19 cellular contexts compared by ENCODE assay signal in genomic region chr17:2948721-2949468, GRCh38.
"Had no signal": no experiment of that assay in that cellular context is flagged by ENCODE, and none has a peak within 500 bp of the region (broad histone marks: within the 10 kb centered on the region; RNA-seq: fewer than 3 reads in every experiment).

No MANE protein-coding gene starts in this region.

- H3K9me3 ChIP-seq: colonic mucosa, esophagus muscularis mucosa, gastroesophageal sphincter, heart right ventricle, thoracic aorta, upper lobe of left lung had no signal

- H3K4me3 Mint-ChIP-seq: activated B cell treated with CpG ODN at 0.5 μM for 24 hours; activated CD8-positive, alpha-beta T cell treated with anti-CD3 and anti-CD28 coated beads for 36 hours; activated naive CD8-positive, alpha-beta T cell treated with anti-CD3 and anti-CD28 coated beads, Interleukin-2, amount 10 ng/mL, durations not matched to agents 7 days and 5 days; activated T-helper 17 cell treated with anti-CD3 and anti-CD28 coated beads, Interleukin-2, amount 50 U/mL, for 72 hours; brain had no signal

- H3K36me3 Mint-ChIP-seq: activated naive CD8-positive, alpha-beta T cell treated with anti-CD3 and anti-CD28 coated beads, Interleukin-2, amount 10 ng/mL, durations not matched to agents 7 days and 5 days; brain had no signal

- ATAC-seq: activated CD8-positive, alpha-beta T cell treated with anti-CD3 and anti-CD28 coated beads for 36 hours; activated T-helper 17 cell treated with anti-CD3 and anti-CD28 coated beads, Interleukin-2, amount 50 U/mL, for 72 hours; gastroesophageal sphincter; naive thymus-derived CD8-positive, alpha-beta T cell; T-cell had no signal

- H3K4me3 ChIP-seq: colonic mucosa, esophagus muscularis mucosa, gastroesophageal sphincter, heart right ventricle, thoracic aorta, upper lobe of left lung had no signal

- H3K4me1 Mint-ChIP-seq: activated B cell treated with CpG ODN at 0.5 μM for 24 hours, brain had no signal

- H3K36me3 ChIP-seq: colonic mucosa, esophagus muscularis mucosa, gastroesophageal sphincter, heart right ventricle, thoracic aorta, upper lobe of left lung had no signal

- DNase-seq: activated B cell treated with CpG ODN at 0.5 μM for 24 hours; activated CD4-positive, alpha-beta T cell treated with anti-CD3 and anti-CD28 coated beads for 48 hours; activated CD8-positive, alpha-beta T cell treated with anti-CD3 and anti-CD28 coated beads for 36 hours; activated naive CD4-positive, alpha-beta T cell treated with Interleukin-2 at 50 U/mL for 16 hours; activated naive CD8-positive, alpha-beta T cell treated with anti-CD3 and anti-CD28 coated beads, Interleukin-2, amount 10 ng/mL, durations not matched to agents 7 days and 5 days; activated T-cell treated with anti-CD3 and anti-CD28 coated beads, Interleukin-2, amount 50 U/mL, for 1 hour; central memory CD4-positive, alpha-beta T cell; mesendoderm; stimulated activated CD4-positive, alpha-beta T cell treated with anti-CD3 and anti-CD28 coated beads, Interleukin-2, amount 100 ng/mL, for 24 hours; T-cell; upper lobe of left lung had no signal

- H3K4me1 ChIP-seq: colonic mucosa, esophagus muscularis mucosa, gastroesophageal sphincter, upper lobe of left lung had no signal

- H3K27me3 ChIP-seq: colonic mucosa, esophagus muscularis mucosa, gastroesophageal sphincter, heart right ventricle, upper lobe of left lung had no signal

- H3K9me3 Mint-ChIP-seq: activated B cell treated with CpG ODN at 0.5 μM for 24 hours; activated CD8-positive, alpha-beta T cell treated with anti-CD3 and anti-CD28 coated beads for 36 hours; activated naive CD8-positive, alpha-beta T cell treated with anti-CD3 and anti-CD28 coated beads, Interleukin-2, amount 10 ng/mL, durations not matched to agents 7 days and 5 days; activated T-helper 17 cell treated with anti-CD3 and anti-CD28 coated beads, Interleukin-2, amount 50 U/mL, for 72 hours; brain; naive thymus-derived CD8-positive, alpha-beta T cell; T-cell had no signal

- H3K27ac Mint-ChIP-seq: activated B cell treated with CpG ODN at 0.5 μM for 24 hours; activated CD8-positive, alpha-beta T cell treated with anti-CD3 and anti-CD28 coated beads for 36 hours; activated naive CD8-positive, alpha-beta T cell treated with anti-CD3 and anti-CD28 coated beads, Interleukin-2, amount 10 ng/mL, durations not matched to agents 7 days and 5 days; activated T-helper 17 cell treated with anti-CD3 and anti-CD28 coated beads, Interleukin-2, amount 50 U/mL, for 72 hours; brain; T-cell had no signal

- H3K27ac ChIP-seq: colonic mucosa, esophagus muscularis mucosa, gastroesophageal sphincter, heart right ventricle, thoracic aorta, upper lobe of left lung had no signal

- H3K27me3 Mint-ChIP-seq: activated B cell treated with CpG ODN at 0.5 μM for 24 hours; activated CD8-positive, alpha-beta T cell treated with anti-CD3 and anti-CD28 coated beads for 36 hours; activated T-helper 17 cell treated with anti-CD3 and anti-CD28 coated beads, Interleukin-2, amount 50 U/mL, for 72 hours; brain; naive thymus-derived CD8-positive, alpha-beta T cell; T-cell had no signal
